ENCODE assay signal across 24 cellular contexts in the genomic region with DNA sequence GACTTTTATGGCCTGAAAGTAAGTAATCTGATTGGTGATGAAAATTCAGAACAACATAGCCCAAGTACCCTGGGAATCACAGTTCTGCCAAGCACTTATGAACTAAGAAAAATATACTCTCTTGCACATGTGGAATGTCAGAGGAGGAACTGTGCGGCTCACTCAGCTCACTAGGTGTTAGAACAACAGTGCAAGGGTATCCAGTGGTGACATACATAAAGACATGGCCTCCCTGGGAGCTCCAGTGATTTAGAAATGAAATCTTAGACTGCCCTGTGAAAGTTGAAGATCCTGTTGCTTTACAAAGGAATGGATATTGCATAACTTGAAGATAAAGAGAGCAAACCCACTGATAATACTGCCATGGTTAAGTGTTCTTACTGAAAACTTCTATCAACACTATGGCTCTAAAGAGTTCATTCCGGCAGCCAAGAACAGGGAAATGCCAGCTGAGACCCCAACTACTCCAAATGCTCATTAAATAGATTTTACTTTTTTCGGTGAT.
"Had no signal": no experiment of that assay in that cellular context is flagged by ENCODE, and none has a peak within 500 bp of the region (broad histone marks: within the 10 kb centered on the region; RNA-seq: fewer than 3 reads in every experiment).

No MANE protein-coding gene starts in this region.

- DNase-seq: activated CD4-positive, alpha-beta T cell treated with anti-CD3 and anti-CD28 coated beads, Interleukin-2, amount 10 ng/mL, durations not matched to agents 24 days and 14 days; activated CD4-positive, CD25-positive, alpha-beta regulatory T cell; activated CD8-positive, alpha-beta memory T cell treated with anti-CD3 and anti-CD28 coated beads, Interleukin-2, amount 50 U/mL, for 4 hours; activated CD8-positive, alpha-beta T cell treated with anti-CD3 and anti-CD28 coated beads, Interleukin-2, amount 10 ng/mL, durations not matched to agents 7 days and 5 days; activated effector memory CD4-positive, alpha-beta T cell treated with anti-CD3 and anti-CD28 coated beads, Interleukin-2, amount 50 U/mL, for 16 hours; activated T-cell treated with anti-CD3 and anti-CD28 coated beads, Interleukin-2, amount 50 U/mL, for 48 hours; dorsolateral prefrontal cortex; gastrocnemius medialis; heart left ventricle; kidney glomerular epithelial cell; left ventricle myocardium superior; mucosa of descending colon; naive B cell; ovary; right lobe of liver; spleen; stimulated activated CD4-positive, alpha-beta T cell treated with anti-CD3 and anti-CD28 coated beads, Interleukin-4, amount 100 ng/mL, for 4 hours; T-cell; T-helper 9 cell; upper lobe of right lung had no signal

- H3K36me3 Mint-ChIP-seq: naive B cell, neural progenitor cell had no signal

- H3K27me3 Mint-ChIP-seq: activated CD4-positive, alpha-beta T cell treated with anti-CD3 and anti-CD28 coated beads, Interleukin-2, amount 10 ng/mL, durations not matched to agents 24 days and 14 days; activated naive CD4-positive, alpha-beta T cell treated with anti-CD3 and anti-CD28 coated beads, Interleukin-2, amount 50 U/mL, for 24 hours; naive B cell; stimulated activated memory B cell treated with anti-CD40 and anti-IgM and Interleukin-4, amounts not matched to agents 10 μg/mL and 1 μg/mL and 100 μg/mL, for 72 hours; T-cell had no signal

- H3K4me3 Mint-ChIP-seq: activated CD4-positive, alpha-beta T cell treated with anti-CD3 and anti-CD28 coated beads, Interleukin-2, amount 10 ng/mL, durations not matched to agents 24 days and 14 days; activated CD8-positive, alpha-beta T cell treated with anti-CD3 and anti-CD28 coated beads, Interleukin-2, amount 10 ng/mL, durations not matched to agents 7 days and 5 days; activated naive CD4-positive, alpha-beta T cell treated with anti-CD3 and anti-CD28 coated beads, Interleukin-2, amount 50 U/mL, for 24 hours; naive B cell; neural progenitor cell; stimulated activated memory B cell treated with anti-CD40 and anti-IgM and Interleukin-4, amounts not matched to agents 10 μg/mL and 1 μg/mL and 100 μg/mL, for 72 hours; T-cell had no signal

- H3K27ac Mint-ChIP-seq: activated CD4-positive, alpha-beta T cell treated with anti-CD3 and anti-CD28 coated beads, Interleukin-2, amount 10 ng/mL, durations not matched to agents 24 days and 14 days; activated CD8-positive, alpha-beta T cell treated with anti-CD3 and anti-CD28 coated beads, Interleukin-2, amount 10 ng/mL, durations not matched to agents 7 days and 5 days; activated naive CD4-positive, alpha-beta T cell treated with anti-CD3 and anti-CD28 coated beads, Interleukin-2, amount 50 U/mL, for 24 hours; neural progenitor cell; stimulated activated memory B cell treated with anti-CD40 and anti-IgM and Interleukin-4, amounts not matched to agents 10 μg/mL and 1 μg/mL and 100 μg/mL, for 72 hours had no signal

- ATAC-seq: activated CD8-positive, alpha-beta T cell treated with anti-CD3 and anti-CD28 coated beads, Interleukin-2, amount 10 ng/mL, durations not matched to agents 7 days and 5 days; gastrocnemius medialis; heart left ventricle; left ventricle myocardium superior; mucosa of descending colon; right lobe of liver; SK-N-SH treated with all-trans-retinoic acid at 6 μM for 48 hours; stimulated activated memory B cell treated with anti-CD40 and anti-IgM and Interleukin-4, amounts not matched to agents 10 μg/mL and 1 μg/mL and 100 μg/mL, for 72 hours; T-cell; upper lobe of right lung had no signal

- H3K4me1 Mint-ChIP-seq: activated CD4-positive, alpha-beta T cell treated with anti-CD3 and anti-CD28 coated beads, Interleukin-2, amount 10 ng/mL, durations not matched to agents 24 days and 14 days had no signal

- H3K9me3 Mint-ChIP-seq: activated CD4-positive, alpha-beta T cell treated with anti-CD3 and anti-CD28 coated beads, Interleukin-2, amount 10 ng/mL, durations not matched to agents 24 days and 14 days; activated naive CD4-positive, alpha-beta T cell treated with anti-CD3 and anti-CD28 coated beads, Interleukin-2, amount 50 U/mL, for 24 hours; naive B cell; neural progenitor cell; stimulated activated memory B cell treated with anti-CD40 and anti-IgM and Interleukin-4, amounts not matched to agents 10 μg/mL and 1 μg/mL and 100 μg/mL, for 72 hours; T-cell had no signal
